ENCODE assay signal across 1 cellular context in genomic region chr3:152322756-152323155, GRCh38.
TF ChIP-seq lines count a peak whose summit lies in the region.

No MANE protein-coding gene starts in this region.

TF ChIP-seq in liver, 16 proteins besides CTCF, POLR2A, EP300 and RAD21 (continued from another document):
- TF ChIP-seq ZBTB33 (IDR thresholded peaks at IDR 0.05) (peak; percentile 18), FOXA2 (IDR thresholded peaks at IDR 0.05) (peak; percentile 52), FOXA1 (IDR thresholded peaks at IDR 0.05) (no peak), REST (IDR thresholded peaks at IDR 0.05) (peak; percentile 28)
